ENCODE assay signal across 9 cellular contexts in genomic region chr6:32255212-32256153, GRCh38. TPM values are rescaled to one million over a fixed set of nuclear protein-coding genes. Genes with fewer than 3 reads are reported as not detected.
A peak's percentile ranks its signal among the peaks of the same experiment; 100 is the strongest.
DNase-seq lines count a peak whose midpoint lies in the region; ATAC-seq lines count a peak whose summit lies in the region.
"Had no signal": no experiment of that assay in that cellular context is flagged by ENCODE, and none has a peak within 500 bp of the region (broad histone marks: within the 10 kb centered on the region; RNA-seq: fewer than 3 reads in every experiment).

No MANE protein-coding gene starts in this region.

- no peaks in the 10 kb centered on the region for H3K9me3 ChIP-seq in muscle layer of colon (ENCODE audit: low read length)

- no peaks in the 10 kb centered on the region for H3K27me3 ChIP-seq in muscle layer of colon (ENCODE audit: control insufficient read depth in 1 of 2, insufficient read depth in 2 of 2, low read length in 2 of 2)

- peak; percentile 40 for DNase-seq in activated gamma-delta T cell treated with Interleukin-2 at 50 U/mL for 16 hours
- DNase-seq in activated gamma-delta T cell (lab: John Stamatoyannopoulos, UW), result no peak
- DNase-seq in NCI-H460 (ENCODE audit: extremely low read depth, low read depth), result peak; percentile 77
- DNase-seq in activated T-cell treated with anti-CD3 and anti-CD28 coated beads for 48 hours (ENCODE audit: low read depth), result peak; percentile 66
- peak; percentile 31 to 43 for DNase-seq in stimulated activated CD8-positive, alpha-beta memory T cell treated with anti-CD3 and anti-CD28 coated beads, Interleukin-4, amount 100 ng/mL, for 4 hours (ENCODE audit: low read depth in 2 of 2, low spot score in 1 of 2)
- no peak for DNase-seq in SHP77 (lab: John Stamatoyannopoulos, UW)
- DNase-seq: DND-41 had no signal

- no peaks in the 10 kb centered on the region for H3K36me3 ChIP-seq in muscle layer of colon (ENCODE audit: insufficient read depth, low read length)

- H3K27ac ChIP-seq in muscle layer of colon (ENCODE audit: low read depth, low read length), result peak overlapping the region; percentile 54

- ATAC-seq in esophagus mucosa, result peak; percentile 91

- peaks cover 6% of the 10 kb centered on the region for H3K4me1 ChIP-seq in muscle layer of colon (ENCODE audit: insufficient read depth, low read length)

- peak overlapping the region; percentile 35 to 86 for H3K4me3 ChIP-seq in muscle layer of colon (ENCODE audit: low read depth in 1 of 2, low read length in 2 of 2)

- H3K9ac ChIP-seq in muscle layer of colon (ENCODE audit: low read length), result peak overlapping the region; percentile 27

RNA-seq across cellular contexts. Expression of gene NOTCH4, which starts 31.6 kb away (rescaled TPM):
- total RNA-seq in NCI-H460 (2014; rRNA removed; shearing (Covaris generic)), result 1.5 and 1.7 TPM in 2 replicates
- polyA plus RNA-seq in NCI-H460 (2014; cell fraction: nucleus; rRNA removed), result 0.18 and 2.7 TPM in 2 replicates
- 2.7 TPM for total RNA-seq in esophagus mucosa

Comparison
In these comparisons a context has a peak if more than half of its experiments do, and no peak if none do; other contexts are left out.
1. DNase-seq: peak in activated gamma-delta T cell treated with Interleukin-2 at 50 U/mL for 16 hours (single experiment), NCI-H460 (single experiment), activated T-cell treated with anti-CD3 and anti-CD28 coated beads for 48 hours (single experiment) and stimulated activated CD8-positive, alpha-beta memory T cell treated with anti-CD3 and anti-CD28 coated beads, Interleukin-4, amount 100 ng/mL, for 4 hours (2 of 2); none in activated gamma-delta T cell (single experiment) and SHP77 (0 of 2).